Comparison of ENCODE assay signal across 23 cellular contexts in genomic region chr3:124082343-124082742, GRCh38. TPM values are rescaled to one million over a fixed set of nuclear protein-coding genes. Genes with fewer than 3 reads are reported as not detected.
A peak's percentile ranks its signal among the peaks of the same experiment; 100 is the strongest.
DNase-seq lines count a peak whose midpoint lies in the region; ATAC-seq, FAIRE-seq and TF ChIP-seq lines count a peak whose summit lies in the region.
"Had no signal": no experiment of that assay in that cellular context is flagged by ENCODE, and none has a peak within 500 bp of the region (broad histone marks: within the 10 kb centered on the region; RNA-seq: fewer than 3 reads in every experiment).

No MANE protein-coding gene starts in this region.

- H3K4me1 ChIP-seq in BLaER1 treated with 17β-estradiol and CSF1 and Interleukin-3, amounts not matched to agents 10 nM and 100 nM, result peaks cover 17 to 61% (median 50%) of the 10 kb centered on the region in 10 experiments
- H3K4me1 ChIP-seq in GM12878 (ENCODE audit: control insufficient read depth, insufficient read depth, low read length) (no peaks in the 10 kb centered on the region), PC-9 (replicated peaks; ENCODE audit: insufficient read depth) (no peaks in the 10 kb centered on the region)
- H3K4me1 ChIP-seq: Caco-2 had no signal

- H3K9ac ChIP-seq in BLaER1 treated with 17β-estradiol and CSF1 and Interleukin-3, amounts not matched to agents 10 nM and 100 nM, result no peak overlapping the region
- no peak overlapping the region for H3K9ac ChIP-seq in GM12878 (ENCODE audit: control insufficient read depth, insufficient read depth, low read length)
- H3K9ac ChIP-seq: BLaER1 had no signal

- no peak overlapping the region for H3K27ac ChIP-seq in BLaER1 treated with 17β-estradiol and CSF1 and Interleukin-3, amounts not matched to agents 10 nM and 100 nM
- H3K27ac ChIP-seq in GM12878 (ENCODE audit: control insufficient read depth, insufficient read depth) (no peak overlapping the region), PC-9 (no peak overlapping the region)
- H3K27ac ChIP-seq: BLaER1, C4-2B had no signal

- no peak overlapping the region for H3K4me3 Mint-ChIP-seq in osteocyte (ENCODE audit: unreplicated experiment)
- H3K4me3 Mint-ChIP-seq: CD4-positive, alpha-beta T cell; CD8-positive, alpha-beta T cell had no signal

- BruUV-seq in GM12878 (replicated peaks; lab: Mats Ljungman, UMichigan), result no TSS peak
- no TSS peak for BruUV-seq in PC-9 (replicated peaks; lab: Mats Ljungman, UMichigan)

- no peaks in the 10 kb centered on the region for H3K27me3 ChIP-seq in BLaER1 treated with 17β-estradiol and CSF1 and Interleukin-3, amounts not matched to agents 10 nM and 100 nM
- no peaks in the 10 kb centered on the region; a peak in 2 of 4 replicates for H3K27me3 ChIP-seq in GM12878 (replicated peaks in 1 of 2; ENCODE audit: control insufficient read depth in 2 of 2, insufficient read depth in 2 of 2, low read length in 1 of 2)
- H3K27me3 ChIP-seq in PC-9 (ENCODE audit: insufficient read depth, low read depth), result peaks cover 58% of the 10 kb centered on the region
- H3K27me3 ChIP-seq: BE2C, BLaER1 had no signal

- ATAC-seq in GM12878, result no peak
- ATAC-seq: CD8-positive, alpha-beta T cell had no signal

- WGBS in GM12878 (ENCODE audit: insufficient coverage, insufficient replicate concordance, low lambda C conversion rate, missing lambda C conversion rate), result 2% methylated on average over 2 of the region's 2 CpGs

- peak overlapping the region in 8 of 11 experiments; percentile 12 to 46 (median 23); a peak in 13 of 22 replicates for H3K4me2 ChIP-seq in BLaER1 treated with 17β-estradiol and CSF1 and Interleukin-3, amounts not matched to agents 10 nM and 100 nM
- H3K4me2 ChIP-seq in GM12878 (ENCODE audit: control insufficient read depth, insufficient read depth) (no peak overlapping the region), PC-9 (no peak overlapping the region)
- H3K4me2 ChIP-seq: BLaER1 had no signal

- no peak overlapping the region for H3K27ac Mint-ChIP-seq in osteocyte (ENCODE audit: unreplicated experiment)
- H3K27ac Mint-ChIP-seq: CD4-positive, alpha-beta T cell; CD8-positive, alpha-beta T cell had no signal

- TF ChIP-seq CTCF in GM12878 (IDR thresholded peaks at IDR 0.05 in 2 of 3, conservative IDR thresholded peaks at IDR 0.05 in 1 of 3; ENCODE audit: control insufficient read depth in 2 of 3, extremely low read depth in 1 of 3, insufficient read depth in 1 of 3, low read depth in 3 of 3, low read length in 3 of 3), result no peak
- no peak for TF ChIP-seq CTCF in PC-9 (conservative IDR thresholded peaks at IDR 0.05)
- no peak for TF ChIP-seq CTCF in osteocyte (IDR thresholded peaks at IDR 0.05)

- CTCF ChIA-PET in GM12878 (lab: Yijun Ruan, JAX) (interaction anchor here (0.6 to 1.7 kb wide), 5 partner anchors 18 to 521 kb away, joined by 3 to 5 read pairs (median 3); no protein-coding TSS in a partner anchor), PC-9 (lab: Charles Lee) (interaction anchor here (0.6 kb wide), 1 partner anchor 13 kb away, joined by 3 read pairs; no protein-coding TSS in a partner anchor)

- RAD21 ChIA-PET in GM12878 (lab: Charles Lee; ENCODE audit: unreplicated experiment), result interaction anchor here (0.9 kb wide), 1 partner anchor 199 kb away, joined by 3 read pairs; no protein-coding TSS in a partner anchor

- no peaks in the 10 kb centered on the region for H3K9me3 ChIP-seq in BLaER1 treated with 17β-estradiol and CSF1 and Interleukin-3, amounts not matched to agents 10 nM and 100 nM (replicated peaks in 1 of 11)
- H3K9me3 ChIP-seq in GM12878 (replicated peaks; ENCODE audit: control insufficient read depth, insufficient read depth, low read length) (no peaks in the 10 kb centered on the region), PC-9 (ENCODE audit: insufficient read depth, low read depth) (no peaks in the 10 kb centered on the region)
- H3K9me3 ChIP-seq: BLaER1, Caco-2 had no signal

- H3K4me1 Mint-ChIP-seq in osteocyte (ENCODE audit: unreplicated experiment), result peaks cover 13% of the 10 kb centered on the region

- H3K9me2 ChIP-seq in PC-9 (ENCODE audit: insufficient read depth), result no peaks in the 10 kb centered on the region

- no peak for FAIRE-seq in GM12891 (lab: Jason Lieb, UNC)
- no peak for FAIRE-seq in GM12878 (lab: Jason Lieb, UNC)
- FAIRE-seq: A204.1, D721Med, G401.6, GM12892, GM18507 had no signal

- no peaks in the 10 kb centered on the region for H3K36me3 Mint-ChIP-seq in osteocyte (ENCODE audit: unreplicated experiment)
- H3K36me3 Mint-ChIP-seq: CD8-positive, alpha-beta T cell had no signal

- SMC1A ChIA-PET in GM12878 (lab: Charles Lee; ENCODE audit: uncharacterized antibody, unreplicated experiment), result interaction anchor here (2.1 kb wide), 1 partner anchor 9 kb away, joined by 6 read pairs; no protein-coding TSS in a partner anchor

- no peaks in the 10 kb centered on the region for H4K20me1 ChIP-seq in BLaER1 treated with 17β-estradiol and CSF1 and Interleukin-3, amounts not matched to agents 10 nM and 100 nM
- H4K20me1 ChIP-seq in GM12878 (ENCODE audit: control insufficient read depth, insufficient read depth) (no peaks in the 10 kb centered on the region), PC-9 (ENCODE audit: insufficient read depth) (no peaks in the 10 kb centered on the region)
- H4K20me1 ChIP-seq: BLaER1 had no signal

- no peaks in the 10 kb centered on the region for H3K9me3 Mint-ChIP-seq in osteocyte (ENCODE audit: unreplicated experiment)
- H3K9me3 Mint-ChIP-seq: CD4-positive, alpha-beta T cell; CD8-positive, alpha-beta T cell had no signal

- DNase-seq in GM12891 (ENCODE audit: insufficient read length, low spot score) (no peak), MV-4-11 (lab: John Stamatoyannopoulos, UW) (peak; percentile 17), GM12878 (ENCODE audit: low read depth, low spot score) (no peak), SW480 (ENCODE audit: low spot score) (no peak), PC-9 (no peak), osteocyte (ENCODE audit: extremely low spot score, unreplicated experiment) (no peak), GDM1 (lab: John Stamatoyannopoulos, UW) (no peak)
- DNase-seq: 8988T; ACHN; BE2C; Caco-2; Calu3; CD4-positive, alpha-beta T cell; CD8-positive, alpha-beta T cell; DMS79 treated with DMSO at 0.1 percent for 48 hours had no signal

- H3F3A ChIP-seq in PC-9 (ENCODE audit: insufficient read depth, low read depth), result no peaks in the 10 kb centered on the region

- POLR2A ChIA-PET in GM12878 (lab: Charles Lee), result no interaction called here
- POLR2A ChIA-PET in PC-9 (lab: Charles Lee; ENCODE audit: unreplicated experiment), result no interaction called here

- H3K36me3 ChIP-seq in BLaER1 treated with 17β-estradiol and CSF1 and Interleukin-3, amounts not matched to agents 10 nM and 100 nM, result no peaks in the 10 kb centered on the region
- H3K36me3 ChIP-seq in GM12878 (ENCODE audit: control insufficient read depth in 2 of 2, insufficient read depth in 2 of 2, low read length in 1 of 2) (no peaks in the 10 kb centered on the region), PC-9 (ENCODE audit: low read depth) (no peaks in the 10 kb centered on the region)
- H3K36me3 ChIP-seq: BE2C, BLaER1 had no signal

- TF ChIP-seq EP300 in GM12878 (IDR thresholded peaks at IDR 0.05; ENCODE audit: borderline replicate concordance in 1 of 2, control insufficient read depth in 1 of 2, low read depth in 2 of 2, low read length in 2 of 2), result no peak

- H3K79me2 ChIP-seq in GM12878 (ENCODE audit: control insufficient read depth, insufficient read depth, low read length) (no peaks in the 10 kb centered on the region), PC-9 (ENCODE audit: low read depth) (no peaks in the 10 kb centered on the region)

- H2AFZ ChIP-seq in GM12878 (ENCODE audit: control insufficient read depth, low read depth, low read length) (no peak overlapping the region), PC-9 (no peak overlapping the region)

- H3K27me3 Mint-ChIP-seq in osteocyte (ENCODE audit: unreplicated experiment), result no peaks in the 10 kb centered on the region

- H3K4me3 ChIP-seq in BLaER1 treated with 17β-estradiol and CSF1 and Interleukin-3, amounts not matched to agents 10 nM and 100 nM, result no peak overlapping the region
- no peak overlapping the region for H3K4me3 ChIP-seq in GM12878
- H3K4me3 ChIP-seq in PC-9, result no peak overlapping the region
- H3K4me3 ChIP-seq: BLaER1 had no signal

- TF ChIP-seq RAD21 in GM12878 (IDR thresholded peaks at IDR 0.05; ENCODE audit: insufficient read depth, low read depth, low read length), result no peak

- TF ChIP-seq POLR2A in GM12891 (IDR thresholded peaks at IDR 0.05; ENCODE audit: low read depth, low read length) (no peak), GM12878 (IDR thresholded peaks at IDR 0.05; ENCODE audit: low read depth, low read length) (no peak)

- in situ Hi-C loops in GM12878 (cut with MboI), result no loop called here

- intact Hi-C loops in GM12878 (cut with micrococcal nuclease; ENCODE audit: unreplicated experiment), result loop anchor here (10.0 kb wide), 2 partner anchors 202 to 208 kb away; no protein-coding TSS in a partner anchor
- intact Hi-C loops in PC-9 (cut with micrococcal nuclease; ENCODE audit: unreplicated experiment), result loop anchor here (5.0 kb wide), 1 partner anchor 470 kb away; no protein-coding TSS in a partner anchor

TF ChIP-seq in GM12891, 5 proteins besides CTCF, POLR2A, EP300 and RAD21:
- peak; percentile 63 for TF ChIP-seq SPI1 (IDR thresholded peaks at IDR 0.05; ENCODE audit: low read depth, low read length)
- no peak for TF ChIP-seq POU2F2 (IDR thresholded peaks at IDR 0.05; ENCODE audit: low read depth, low read length)

TF ChIP-seq in GM12878, 131 proteins besides CTCF, POLR2A, EP300 and RAD21 (continues in another document):
- no peak for TF ChIP-seq BMI1 (IDR thresholded peaks at IDR 0.05; ENCODE audit: borderline replicate concordance)
- no peak for TF ChIP-seq TBL1XR1 (IDR thresholded peaks at IDR 0.05; ENCODE audit: low read depth, low read length)
- no peak for TF ChIP-seq FOXK2 (IDR thresholded peaks at IDR 0.05)

RNA-seq across cellular contexts. Expression of gene KALRN, which starts 49.2 kb away (rescaled TPM):
- polyA plus RNA-seq in GM12891 (2012; ENCODE audit: low read depth, missing spikeins), result 2.2 TPM
- 12.0 and 13.9 TPM in 2 replicates for total RNA-seq in GM12878 (2013; cell fraction: nucleolus; rRNA removed)
- total RNA-seq in GM12878 (2014; rRNA removed) (0.22 and 0.23 TPM in 2 replicates), GM12878 (2014; rRNA removed; fragmentation: Illumina TruSeq; extraction: Trizol) (0.27 and 0.32 TPM in 2 replicates), GM12878 (2021) (0.26 and 0.27 TPM in 2 replicates), PC-9 (2021) (1.1 and 1.8 TPM in 2 replicates), osteocyte (17.4 and 19.2 TPM in 2 replicates)
- polyA plus RNA-seq in GM12878 (2011; ENCODE audit: low read depth), result 0.94 TPM
- polyA plus RNA-seq in GM12878 (2011; rRNA removed) (1.3 and 3.4 TPM in 2 replicates), GM12878 (2014; fragmentation: Illumina TruSeq; extraction: Trizol) (0.15 and 0.87 TPM in 2 replicates), GM12878 (2014; fragmentation: Nextera tagmentation; extraction: Ambion mirVana) (under 1 TPM; 0.02 to 0.03 TPM), GM12878 (2014; rRNA removed) (0.13 and 0.17 TPM in 2 replicates), GM12878 (2016; fragmentation: Nextera tagmentation; extraction: Ambion mirVana) (under 1 TPM in 1 of 2 experiments, not detected in 1; 0.25 TPM)
- polyA plus RNA-seq in GM12878 (2011; cell fraction: cytosol; rRNA removed), result 1.9 and 2.5 TPM in 2 replicates
- polyA plus RNA-seq in GM12878 (2011; cell fraction: nucleus; rRNA removed), result 2.5 and 3.8 TPM in 2 replicates
- 0.85 and 1.7 TPM in 2 replicates for polyA plus RNA-seq in GM12878 (2012)
- polyA minus RNA-seq in GM12878 (2011; rRNA and poly(A)+ RNA removed), result 3.8 and 5.2 TPM in 2 replicates
- 1.2 and 2.1 TPM in 2 replicates for polyA minus RNA-seq in GM12878 (2011; cell fraction: cytosol; rRNA and poly(A)+ RNA removed)
- 2.5 and 3.7 TPM in 2 replicates for polyA minus RNA-seq in GM12878 (2011; cell fraction: nucleus; rRNA and poly(A)+ RNA removed)

Comparison
In these comparisons a context has a peak if more than half of its experiments do, and no peak if none do; other contexts are left out.
1. H3K4me2 ChIP-seq: peak in BLaER1 treated with 17β-estradiol and CSF1 and Interleukin-3, amounts not matched to agents 10 nM and 100 nM (8 of 11); none in GM12878 (single experiment) and PC-9 (single experiment).